18 cellular contexts compared by ENCODE assay signal in the genomic region with DNA sequence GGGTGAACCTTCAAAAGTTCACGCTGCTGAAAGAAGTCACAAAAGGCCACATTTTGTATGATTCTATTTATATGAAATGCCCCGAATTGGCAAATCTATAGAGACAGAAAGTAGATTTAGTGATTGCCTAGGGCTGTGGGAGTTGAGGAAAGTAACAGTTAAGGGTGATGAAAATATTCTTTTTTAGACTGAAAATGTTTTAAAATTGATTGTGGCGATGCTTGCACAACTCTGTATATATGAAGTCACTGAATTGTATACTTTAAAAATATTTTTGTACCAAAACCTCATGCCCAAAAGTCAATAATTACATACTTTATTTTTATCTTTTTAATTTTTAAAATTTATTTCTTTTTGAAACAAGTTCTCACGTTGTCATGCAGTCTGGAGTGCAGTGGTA.
"Had no signal": no experiment of that assay in that cellular context is flagged by ENCODE, and none has a peak within 500 bp of the region (broad histone marks: within the 10 kb centered on the region; RNA-seq: fewer than 3 reads in every experiment).

No MANE protein-coding gene starts in this region.

- H3K27me3 Mint-ChIP-seq: activated naive CD8-positive, alpha-beta T cell treated with anti-CD3 and anti-CD28 coated beads for 36 hours had no signal

- DNase-seq: activated CD8-positive, alpha-beta memory T cell treated with anti-CD3 and anti-CD28 coated beads, Interleukin-2, amount 50 U/mL, for 4 hours; activated effector memory CD4-positive, alpha-beta T cell treated with anti-CD3 and anti-CD28 coated beads, Interleukin-2, amount 50 U/mL, for 16 hours; activated naive CD4-positive, alpha-beta T cell; activated naive CD4-positive, alpha-beta T cell treated with anti-CD3 and anti-CD28 coated beads, Interleukin-2, amount 50 U/mL, for 16 hours; activated naive CD8-positive, alpha-beta T cell treated with anti-CD3 and anti-CD28 coated beads for 36 hours; amniotic stem cell; aorta; NCI-H1105; NCI-H1417 treated with DMSO at 0.1 percent for 48 hours; NCI-H187 treated with DMSO at 0.1 percent for 48 hours; NCI-H2171 treated with DMSO at 0.1 percent for 48 hours; NCI-H446; NCI-H510A treated with DMSO at 0.1 percent for 48 hours; NCI-H526 treated with DMSO at 0.1 percent for 48 hours; NCI-H774; OCI-M1; Right ventricle myocardium superior; T1000 had no signal

- H3K9me3 Mint-ChIP-seq: activated naive CD8-positive, alpha-beta T cell treated with anti-CD3 and anti-CD28 coated beads for 36 hours had no signal

- H3K4me3 Mint-ChIP-seq: activated naive CD8-positive, alpha-beta T cell treated with anti-CD3 and anti-CD28 coated beads for 36 hours had no signal
